26 cellular contexts compared by ENCODE assay signal in the genomic region with DNA sequence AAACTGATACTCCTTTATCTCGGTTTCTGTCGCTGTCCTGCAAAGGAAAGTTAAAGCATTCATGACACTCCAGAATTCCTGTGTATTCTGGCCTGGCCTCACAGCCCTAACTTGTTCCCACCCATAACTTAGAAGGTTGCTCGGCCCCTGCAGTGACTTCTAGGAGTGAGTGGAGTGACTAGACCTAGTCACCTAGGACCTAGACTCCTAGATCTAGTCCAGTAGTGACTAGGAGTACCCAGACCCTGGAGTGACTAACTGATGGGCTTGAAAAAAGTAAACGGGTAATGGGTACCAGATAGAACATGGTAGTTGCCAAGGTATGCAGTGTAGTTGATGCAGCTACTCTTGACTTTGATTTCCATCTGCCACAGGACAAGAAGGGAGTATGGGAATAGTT.
DNase-seq lines count a peak whose midpoint lies in the region; ATAC-seq, FAIRE-seq and TF ChIP-seq lines count a peak whose summit lies in the region.
"Had no signal": no experiment of that assay in that cellular context is flagged by ENCODE, and none has a peak within 500 bp of the region (broad histone marks: within the 10 kb centered on the region; RNA-seq: fewer than 3 reads in every experiment).

No MANE protein-coding gene starts in this region.

- peaks cover 0 to 3% (median 0%) of the 10 kb centered on the region in 5 donors for H3K27me3 Mint-ChIP-seq in naive thymus-derived CD8-positive, alpha-beta T cell
- H3K27me3 Mint-ChIP-seq: CD4-positive, alpha-beta T cell had no signal

- no peaks in the 10 kb centered on the region for H3K9me2 ChIP-seq in SK-N-SH

- no peaks in the 10 kb centered on the region for H3K9me3 Mint-ChIP-seq in naive thymus-derived CD8-positive, alpha-beta T cell
- H3K9me3 Mint-ChIP-seq: CD4-positive, alpha-beta T cell; CD8-positive, alpha-beta memory T cell; GM23338; H9 had no signal

- no peaks in the 10 kb centered on the region for H3F3A ChIP-seq in SK-N-SH (replicated peaks; ENCODE audit: insufficient read depth)

- no peak for ATAC-seq in SK-N-SH treated with all-trans-retinoic acid at 6 μM for 48 hours
- peak; percentile 19; the same call in 1 of the 3 replicates for ATAC-seq in RWPE2 (ENCODE audit: low read depth)
- ATAC-seq in HepG2, result peak; percentile 26
- ATAC-seq in upper lobe of right lung, result peak; percentile 39
- ATAC-seq in HG03571 (IDR thresholded peaks at IDR 0.05; ENCODE audit: unreplicated experiment), result no peak
- no peak for ATAC-seq in naive thymus-derived CD8-positive, alpha-beta T cell
- ATAC-seq: GM23338, HCT116 had no signal

- WGBS in SK-N-SH (ENCODE audit: low lambda C conversion rate), result 79% methylated on average over 4 of the region's 4 CpGs
- WGBS in HepG2 (ENCODE audit: low lambda C conversion rate), result 92% methylated on average over 4 of the region's 4 CpGs

- TF ChIP-seq EP300 in SK-N-SH (IDR thresholded peaks at IDR 0.05; ENCODE audit: borderline replicate concordance in 1 of 2, low read depth in 1 of 2, low read length in 1 of 2), result no peak
- TF ChIP-seq EP300 in HepG2 (IDR thresholded peaks at IDR 0.05; ENCODE audit: low read depth in 2 of 2, low read length in 2 of 2), result no peak
- TF ChIP-seq EP300 in HepG2 (CRISPR knock-in tag; IDR thresholded peaks at IDR 0.05; ENCODE audit: borderline replicate concordance), result no peak

- no peaks in the 10 kb centered on the region for H3K4me1 ChIP-seq in SK-N-SH (ENCODE audit: control insufficient read depth in 1 of 2, insufficient read depth in 2 of 2, low read depth in 1 of 2, low read length in 1 of 2)
- no peaks in the 10 kb centered on the region for H3K4me1 ChIP-seq in RWPE2 (ENCODE audit: insufficient read depth, poor library complexity, severe bottlenecking)
- H3K4me1 ChIP-seq in HepG2 (ENCODE audit: insufficient read depth, low read length), result no peaks in the 10 kb centered on the region
- no peaks in the 10 kb centered on the region for H3K4me1 ChIP-seq in upper lobe of right lung
- H3K4me1 ChIP-seq: BE2C had no signal

- H2AFZ ChIP-seq in SK-N-SH (ENCODE audit: low read depth), result no peak overlapping the region
- H2AFZ ChIP-seq in HepG2 (ENCODE audit: low read length), result no peak overlapping the region
- H2AFZ ChIP-seq: GM23338 had no signal

- DNase-seq in SK-N-SH (no peak), RWPE2 (ENCODE audit: low spot score) (no peak), HepG2 (ENCODE audit: low spot score) (no peak), upper lobe of right lung (no peak), islet precursor cell (no peak)
- DNase-seq in naive thymus-derived CD8-positive, alpha-beta T cell, result no peak
- DNase-seq: ACHN; AML-193; BE2C; CD4-positive, alpha-beta T cell; CD8-positive, alpha-beta memory T cell; DMS 273 treated with DMSO at 0.1 percent for 48 hours; DMS79; GF-D8; H9 had no signal

- BruUV-seq in HepG2 (replicated peaks; lab: Mats Ljungman, UMichigan), result no TSS peak

- H3K4me1 Mint-ChIP-seq in naive thymus-derived CD8-positive, alpha-beta T cell, result no peaks in the 10 kb centered on the region
- H3K4me1 Mint-ChIP-seq: CD14-positive monocyte, GM23338, H9 had no signal

- in situ Hi-C loops in HepG2 (cut with HindIII; ENCODE audit: extremely low pct_ligation_motif_present, low pct_unique_long_range_greater_than_20kb), result no loop called here

- no peak overlapping the region for H3K27ac Mint-ChIP-seq in naive thymus-derived CD8-positive, alpha-beta T cell
- H3K27ac Mint-ChIP-seq: CD14-positive monocyte; CD4-positive, alpha-beta T cell; CD8-positive, alpha-beta memory T cell; GM23338; H9 had no signal

- no peaks in the 10 kb centered on the region for H3K27me3 ChIP-seq in SK-N-SH (ENCODE audit: insufficient read depth)
- H3K27me3 ChIP-seq in RWPE2 (ENCODE audit: insufficient read depth, poor library complexity, severe bottlenecking), result no peaks in the 10 kb centered on the region
- H3K27me3 ChIP-seq in HepG2 (ENCODE audit: control insufficient read depth in 1 of 2, insufficient read depth in 2 of 2, low read length in 2 of 2), result no peaks in the 10 kb centered on the region
- no peaks in the 10 kb centered on the region for H3K27me3 ChIP-seq in upper lobe of right lung
- H3K27me3 ChIP-seq: BE2C; BLaER1 treated with 17β-estradiol and CSF1 and Interleukin-3, amounts not matched to agents 10 nM and 100 nM had no signal

- CTCF ChIA-PET in SK-N-SH (lab: Yijun Ruan, JAX) (interaction anchor here (1.1 to 1.2 kb wide), 2 partner anchors 17 to 75 kb away, joined by 3 read pairs; no protein-coding TSS in a partner anchor), HepG2 (lab: Yijun Ruan, JAX; ENCODE audit: low intra/inter-chr PET ratio, low total read pairs) (no interaction called here)

- peaks cover 36% of the 10 kb centered on the region in 2 experiments for H3K36me3 ChIP-seq in SK-N-SH (replicated peaks in 1 of 2; ENCODE audit: control insufficient read depth in 1 of 2, insufficient read depth in 2 of 2, low read length in 1 of 2)
- H3K36me3 ChIP-seq in RWPE2 (ENCODE audit: low read depth), result peaks cover 38% of the 10 kb centered on the region
- H3K36me3 ChIP-seq in HepG2 (replicated peaks in 1 of 2; ENCODE audit: control insufficient read depth in 1 of 2, insufficient read depth in 2 of 2, low read length in 2 of 2), result peaks cover 1 to 12% of the 10 kb centered on the region in 2 experiments
- peaks cover 25% of the 10 kb centered on the region for H3K36me3 ChIP-seq in upper lobe of right lung

- H3K4me3 Mint-ChIP-seq in naive thymus-derived CD8-positive, alpha-beta T cell, result no peak overlapping the region
- H3K4me3 Mint-ChIP-seq: CD14-positive monocyte; CD4-positive, alpha-beta T cell; CD8-positive, alpha-beta memory T cell; GM23338; H9 had no signal

- H3K4me3 ChIP-seq in SK-N-SH (ENCODE audit: low read depth in 2 of 2, low read length in 1 of 2) (no peak overlapping the region), RWPE2 (ENCODE audit: severe bottlenecking) (no peak overlapping the region), HepG2 (replicated peaks in 1 of 3; ENCODE audit: insufficient read depth in 1 of 3, low read depth in 2 of 3, low read length in 3 of 3) (no peak overlapping the region), upper lobe of right lung (no peak overlapping the region)
- H3K4me3 ChIP-seq: BLaER1 treated with 17β-estradiol and CSF1 and Interleukin-3, amounts not matched to agents 10 nM and 100 nM; GM23338 had no signal

- FAIRE-seq in HepG2 (lab: Jason Lieb, UNC), result no peak
- FAIRE-seq: A204.1, D721Med, GM12891, GM18507 had no signal

- H3K27ac ChIP-seq in SK-N-SH (ENCODE audit: low read depth in 2 of 2, low read length in 1 of 2) (no peak overlapping the region), RWPE2 (ENCODE audit: poor library complexity, severe bottlenecking) (no peak overlapping the region), HepG2 (ENCODE audit: extremely low read length, insufficient read depth, low read length) (no peak overlapping the region), upper lobe of right lung (no peak overlapping the region)
- H3K27ac ChIP-seq: 22Rv1; BLaER1 treated with 17β-estradiol and CSF1 and Interleukin-3, amounts not matched to agents 10 nM and 100 nM had no signal

- H4K20me1 ChIP-seq in SK-N-SH (ENCODE audit: insufficient read depth) (no peaks in the 10 kb centered on the region), HepG2 (ENCODE audit: insufficient read depth, low read length) (no peaks in the 10 kb centered on the region)
- H4K20me1 ChIP-seq: BLaER1 treated with 17β-estradiol and CSF1 and Interleukin-3, amounts not matched to agents 10 nM and 100 nM had no signal

- H3K4me2 ChIP-seq in SK-N-SH, result no peak overlapping the region
- H3K4me2 ChIP-seq in HepG2 (ENCODE audit: low read depth, low read length), result no peak overlapping the region
- H3K4me2 ChIP-seq: BLaER1 treated with 17β-estradiol and CSF1 and Interleukin-3, amounts not matched to agents 10 nM and 100 nM; GM23338 had no signal

- H3K9ac ChIP-seq in SK-N-SH, result no peak overlapping the region
- H3K9ac ChIP-seq in HepG2 (ENCODE audit: insufficient read depth, low read depth, low read length), result no peak overlapping the region
- H3K9ac ChIP-seq: BLaER1 treated with 17β-estradiol and CSF1 and Interleukin-3, amounts not matched to agents 10 nM and 100 nM had no signal

- no peaks in the 10 kb centered on the region for H3K79me2 ChIP-seq in SK-N-SH (ENCODE audit: insufficient read depth)
- H3K79me2 ChIP-seq in HepG2 (ENCODE audit: insufficient read depth, low read length), result no peaks in the 10 kb centered on the region

- no peaks in the 10 kb centered on the region for H3K36me3 Mint-ChIP-seq in naive thymus-derived CD8-positive, alpha-beta T cell
- H3K36me3 Mint-ChIP-seq: CD14-positive monocyte; CD8-positive, alpha-beta memory T cell had no signal

- POLR2A ChIA-PET in SK-N-SH (lab: Yijun Ruan, JAX), result no interaction called here
- POLR2A ChIA-PET in HepG2 (lab: Yijun Ruan, JAX), result no interaction called here
- POLR2A ChIA-PET in naive thymus-derived CD8-positive, alpha-beta T cell (lab: Charles Lee), result no interaction called here

- no peak for TF ChIP-seq RAD21 in SK-N-SH (IDR thresholded peaks at IDR 0.05; ENCODE audit: low read length)
- no peak for TF ChIP-seq RAD21 in HepG2 (CRISPR knock-in tag; IDR thresholded peaks at IDR 0.05)

- 0 out of 4 replicates have a peak, but pooled peaks of 1 of the 2 experiments have one; percentile 22 for TF ChIP-seq POLR2A in HepG2 (IDR thresholded peaks at IDR 0.05; ENCODE audit: insufficient read depth in 1 of 2, low read depth in 2 of 2, low read length in 2 of 2)

- no peak for TF ChIP-seq CTCF in SK-N-SH (IDR thresholded peaks at IDR 0.05)
- no peak for TF ChIP-seq CTCF in RWPE2 (IDR thresholded peaks at IDR 0.05; ENCODE audit: poor library complexity, severe bottlenecking)
- TF ChIP-seq CTCF in HepG2 (CRISPR knock-in tag; IDR thresholded peaks at IDR 0.05), result no peak
- no peak for TF ChIP-seq CTCF in upper lobe of right lung (IDR thresholded peaks at IDR 0.05)

- H3K9me3 ChIP-seq in SK-N-SH (no peaks in the 10 kb centered on the region), RWPE2 (ENCODE audit: severe bottlenecking) (no peaks in the 10 kb centered on the region), HepG2 (ENCODE audit: low read length) (no peaks in the 10 kb centered on the region), upper lobe of right lung (no peaks in the 10 kb centered on the region)
- H3K9me3 ChIP-seq: BE2C; BLaER1 treated with 17β-estradiol and CSF1 and Interleukin-3, amounts not matched to agents 10 nM and 100 nM had no signal

- intact Hi-C loops in HepG2 (cut with micrococcal nuclease; ENCODE audit: unreplicated experiment), result no loop called here
- intact Hi-C loops in upper lobe of right lung (cut with DNase I), result no loop called here

TF ChIP-seq in SK-N-SH, 30 proteins besides CTCF, POLR2A, EP300 and RAD21:
- no peak for TF ChIP-seq NRF1 (IDR thresholded peaks at IDR 0.05; ENCODE audit: low read depth, low read length)
- TF ChIP-seq POLR2AphosphoS5 (IDR thresholded peaks at IDR 0.05; ENCODE audit: low read depth, low read length), result 0 out of 2 replicates have a peak, but pooled peaks have one; percentile 17
TF ChIP-seq in SK-N-SH: peak in this region for 1.

TF ChIP-seq in SK-N-SH treated with all-trans-retinoic acid at 6 μM for 48 hours, 23 proteins besides CTCF, POLR2A, EP300 and RAD21 (continues in another document):
- TF ChIP-seq RARB (CRISPR knock-in tag; IDR thresholded peaks at IDR 0.05) (no peak), PPARA (CRISPR knock-in tag; IDR thresholded peaks at IDR 0.05; ENCODE audit: borderline replicate concordance) (no peak)

TF ChIP-seq in HepG2, 621 proteins besides CTCF, POLR2A, EP300 and RAD21 (continues in another document):
- TF ChIP-seq POLR2G (IDR thresholded peaks at IDR 0.05; ENCODE audit: low read depth, low read length) (peak; percentile 39; the same call in 1 of the 2 replicates), KLF15 (CRISPR knock-in tag; IDR thresholded peaks at IDR 0.05; ENCODE audit: borderline replicate concordance) (no peak)

Comparison
In these comparisons a context has a peak if more than half of its experiments do, and no peak if none do; other contexts are left out.
1. ATAC-seq: peak in RWPE2 (single experiment), HepG2 (single experiment) and upper lobe of right lung (single experiment); none in SK-N-SH treated with all-trans-retinoic acid at 6 μM for 48 hours (single experiment), HG03571 (single experiment) and naive thymus-derived CD8-positive, alpha-beta T cell (0 of 2).
2. Of the 25 proteins assayed by ChIP-seq in both HepG2 and SK-N-SH: peak only in HepG2: none; only in SK-N-SH: POLR2AphosphoS5; in both: none; in neither: 24.